In the genomic region with DNA sequence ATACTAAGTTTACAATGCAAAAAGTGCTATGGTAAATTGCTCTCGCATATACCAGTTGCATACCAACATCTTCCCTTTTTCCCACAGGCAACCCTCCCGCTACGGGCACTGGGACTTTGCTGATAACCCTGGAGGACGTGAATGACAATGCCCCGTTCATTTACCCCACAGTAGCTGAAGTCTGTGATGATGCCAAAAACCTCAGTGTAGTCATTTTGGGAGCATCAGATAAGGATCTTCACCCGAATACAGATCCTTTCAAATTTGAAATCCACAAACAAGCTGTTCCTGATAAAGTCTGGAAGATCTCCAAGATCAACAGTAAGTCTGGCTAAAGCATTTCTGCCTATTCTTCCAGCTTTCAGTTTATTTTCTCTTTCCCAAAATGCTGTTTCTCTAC, we compare ENCODE assay signal across 13 cellular contexts. TPM values are rescaled to one million over a fixed set of nuclear protein-coding genes. Genes with fewer than 3 reads are reported as not detected.
A peak's percentile ranks its signal among the peaks of the same experiment; 100 is the strongest.
DNase-seq lines count a peak whose midpoint lies in the region; ATAC-seq, FAIRE-seq and TF ChIP-seq lines count a peak whose summit lies in the region.
"Had no signal": no experiment of that assay in that cellular context is flagged by ENCODE, and none has a peak within 500 bp of the region (broad histone marks: within the 10 kb centered on the region; RNA-seq: fewer than 3 reads in every experiment).

No MANE protein-coding gene starts in this region.

- WGBS in pancreas, 2 donors = 1 to 4% methylated on average over 6 of the region's 6 CpGs

- peaks cover 4% of the 10 kb centered on the region; the same call in 1 of the 2 replicates for H3K9me2 ChIP-seq in GM23338 (ENCODE audit: insufficient read depth)

- no peak overlapping the region for H3K27ac Mint-ChIP-seq in activated T-helper 2 cell treated with anti-CD3 and anti-CD28 coated beads, Interferon-gamma antibody, Interleukin-2, Interleukin-4, amounts not matched to agents 10 μg/mL and 5 μg/mL and 100 μg/mL, durations not matched to agents 14 hours and 24 hours and 36 hours
- no peak overlapping the region for H3K27ac Mint-ChIP-seq in GM23338
- H3K27ac Mint-ChIP-seq: CD8-positive, alpha-beta T cell had no signal

- no peaks in the 10 kb centered on the region for H3K9me3 ChIP-seq in pancreas

- no peaks in the 10 kb centered on the region for H3F3A ChIP-seq in GM23338 (replicated peaks; ENCODE audit: low read depth)

- no peak overlapping the region for H3K4me2 ChIP-seq in GM23338

- H3K27ac ChIP-seq in C4-2B (peak overlapping the region; percentile 17; the same call in 1 of the 2 replicates), pancreas (no peak overlapping the region), GM23338 (ENCODE audit: low read depth) (no peak overlapping the region)

- H3K36me3 ChIP-seq in pancreas (no peaks in the 10 kb centered on the region), GM23338 (ENCODE audit: insufficient read depth) (no peaks in the 10 kb centered on the region)

- no peaks in the 10 kb centered on the region for H3K36me3 Mint-ChIP-seq in activated T-helper 2 cell treated with anti-CD3 and anti-CD28 coated beads, Interferon-gamma antibody, Interleukin-2, Interleukin-4, amounts not matched to agents 10 μg/mL and 5 μg/mL and 100 μg/mL, durations not matched to agents 14 hours and 24 hours and 36 hours (ENCODE audit: low read depth)
- H3K36me3 Mint-ChIP-seq in GM23338 (ENCODE audit: low read depth) = no peaks in the 10 kb centered on the region
- H3K36me3 Mint-ChIP-seq: CD8-positive, alpha-beta T cell had no signal

- no peaks in the 10 kb centered on the region for H3K27me3 ChIP-seq in pancreas
- H3K27me3 ChIP-seq in GM23338 (ENCODE audit: insufficient read depth) = no peaks in the 10 kb centered on the region

- H2AFZ ChIP-seq in GM23338 = no peak overlapping the region

- H3K4me1 ChIP-seq in pancreas = peaks cover 0 to 9% (median 7%) of the 10 kb centered on the region in 3 donors
- H3K4me1 ChIP-seq in GM23338 (ENCODE audit: insufficient read depth) = no peaks in the 10 kb centered on the region

- TF ChIP-seq CTCF in C4-2B (conservative IDR thresholded peaks at IDR 0.05) = no peak
- TF ChIP-seq CTCF in fibroblast of the aortic adventitia (IDR thresholded peaks at IDR 0.05; ENCODE audit: insufficient read depth, low read length) = no peak
- TF ChIP-seq CTCF in pancreas (IDR thresholded peaks at IDR 0.05) = no peak
- no peak for TF ChIP-seq CTCF in GM10266 (IDR thresholded peaks at IDR 0.05; ENCODE audit: control insufficient read depth, insufficient read depth, low read depth, missing control alignments)
- TF ChIP-seq CTCF in GM23338 (conservative IDR thresholded peaks at IDR 0.05; ENCODE audit: low read depth in 2 of 2) = no peak

- FAIRE-seq in pancreas (lab: Jason Lieb, UNC) = no peak

- peaks cover 7% of the 10 kb centered on the region for H3K27me3 Mint-ChIP-seq in activated T-helper 2 cell treated with anti-CD3 and anti-CD28 coated beads, Interferon-gamma antibody, Interleukin-2, Interleukin-4, amounts not matched to agents 10 μg/mL and 5 μg/mL and 100 μg/mL, durations not matched to agents 14 hours and 24 hours and 36 hours (ENCODE audit: low read depth)
- H3K27me3 Mint-ChIP-seq in GM23338 (ENCODE audit: insufficient read depth, low read depth, poor library complexity) = peaks cover 2% of the 10 kb centered on the region

- peak; percentile 35 for DNase-seq in SK-MEL-5 (ENCODE audit: low read depth, low spot score)
- DNase-seq in fibroblast of the aortic adventitia (ENCODE audit: low read depth) = peak; percentile 76
- DNase-seq in pancreas = no peak
- no peak for DNase-seq in NCI-H1694 treated with DMSO at 0.1 percent for 48 hours (lab: John Stamatoyannopoulos, UW)
- no peak for DNase-seq in activated T-helper 2 cell treated with anti-CD3 and anti-CD28 coated beads, Interferon-gamma antibody, Interleukin-2, Interleukin-4, amounts not matched to agents 10 μg/mL and 5 μg/mL and 100 μg/mL, durations not matched to agents 14 hours and 24 hours and 36 hours (ENCODE audit: low spot score)
- no peak for DNase-seq in GM10266 (ENCODE audit: extremely low spot score)
- DNase-seq in GM23338 (ENCODE audit: low spot score) = no peak
- DNase-seq: activated CD4-positive, alpha-beta T cell treated with anti-CD3 and anti-CD28 coated beads, Interleukin-2, amount 50 U/mL, for 48 hours; activated gamma-delta T cell; CD8-positive, alpha-beta T cell; stimulated activated CD4-positive, alpha-beta T cell treated with anti-CD3 and anti-CD28 coated beads, Interleukin-2, amount 100 ng/mL, for 48 hours; stimulated activated naive CD4-positive, alpha-beta T cell had no signal

- H3K4me3 Mint-ChIP-seq in activated T-helper 2 cell treated with anti-CD3 and anti-CD28 coated beads, Interferon-gamma antibody, Interleukin-2, Interleukin-4, amounts not matched to agents 10 μg/mL and 5 μg/mL and 100 μg/mL, durations not matched to agents 14 hours and 24 hours and 36 hours (ENCODE audit: low read depth) = no peak overlapping the region
- no peak overlapping the region for H3K4me3 Mint-ChIP-seq in GM23338
- H3K4me3 Mint-ChIP-seq: CD8-positive, alpha-beta T cell had no signal

- in situ Hi-C loops in SK-MEL-5 (cut with HindIII; ENCODE audit: low pct_unique_long_range_greater_than_20kb, low sequenced_read_pairs) = no loop called here

- no peaks in the 10 kb centered on the region for H3K4me1 Mint-ChIP-seq in activated T-helper 2 cell treated with anti-CD3 and anti-CD28 coated beads, Interferon-gamma antibody, Interleukin-2, Interleukin-4, amounts not matched to agents 10 μg/mL and 5 μg/mL and 100 μg/mL, durations not matched to agents 14 hours and 24 hours and 36 hours (ENCODE audit: low read depth)
- H3K4me1 Mint-ChIP-seq in GM23338 = no peaks in the 10 kb centered on the region

- H3K79me2 ChIP-seq in GM23338 (replicated peaks; ENCODE audit: insufficient read depth) = no peaks in the 10 kb centered on the region

- intact Hi-C loops in pancreas (cut with DNase I) = no loop called here
- intact Hi-C loops in activated T-helper 2 cell treated with anti-CD3 and anti-CD28 coated beads, Interferon-gamma antibody, Interleukin-2, Interleukin-4, amounts not matched to agents 10 μg/mL and 5 μg/mL and 100 μg/mL, durations not matched to agents 14 hours and 24 hours and 36 hours (cut with micrococcal nuclease) = no loop called here

- no peaks in the 10 kb centered on the region for H4K20me1 ChIP-seq in GM23338 (replicated peaks; ENCODE audit: insufficient read depth)

- ATAC-seq in pancreas (peak in 3 of 4 donors; percentile 25 to 63 (median 61)), GM23338 (no peak)
- ATAC-seq: CD8-positive, alpha-beta T cell had no signal

- H3K9me3 Mint-ChIP-seq in activated T-helper 2 cell treated with anti-CD3 and anti-CD28 coated beads, Interferon-gamma antibody, Interleukin-2, Interleukin-4, amounts not matched to agents 10 μg/mL and 5 μg/mL and 100 μg/mL, durations not matched to agents 14 hours and 24 hours and 36 hours = no peaks in the 10 kb centered on the region
- no peaks in the 10 kb centered on the region for H3K9me3 Mint-ChIP-seq in GM23338

- no peak overlapping the region for H3K4me3 ChIP-seq in fibroblast of the aortic adventitia (ENCODE audit: low read depth, low read length)
- H3K4me3 ChIP-seq in pancreas = no peak overlapping the region
- H3K4me3 ChIP-seq in GM23338 = no peak overlapping the region

RNA-seq across cellular contexts. Expression of a gene that starts 27.9 kb away (rescaled TPM):
- total RNA-seq in SK-MEL-5 (2014; rRNA removed; shearing (Covaris generic)) = 223 and 240 TPM in 2 replicates
- polyA plus RNA-seq in SK-MEL-5 (2015; cell fraction: cytosol; rRNA removed) = 70.0 and 78.9 TPM in 2 replicates
- polyA plus RNA-seq in SK-MEL-5 (2015; cell fraction: nucleus; rRNA removed) = 26.0 and 36.2 TPM in 2 replicates
- 19.0 and 77.8 TPM in 2 replicates for total RNA-seq in fibroblast of the aortic adventitia (ENCODE audit: low replicate concordance)
- 10 to 100 TPM; 21.3 to 53.7 (median 32.0) TPM for total RNA-seq in pancreas
- polyA plus RNA-seq in pancreas = 10 to 100 TPM; 16.3 to 32.8 TPM
- total RNA-seq in activated T-helper 2 cell treated with anti-CD3 and anti-CD28 coated beads, Interferon-gamma antibody, Interleukin-2, Interleukin-4, amounts not matched to agents 10 μg/mL and 5 μg/mL and 100 μg/mL, durations not matched to agents 14 hours and 24 hours and 36 hours = 109 and 117 TPM in 2 replicates
- 44.5 and 71.0 TPM in 2 replicates for total RNA-seq in GM23338 (2014; rRNA removed; shearing (Covaris generic))
- polyA plus RNA-seq in GM23338 (2016; fragmentation: Nextera tagmentation; extraction: Ambion mirVana) = 817 and 832 TPM in 2 replicates

Comparison
In these comparisons a context has a peak if more than half of its experiments do, and no peak if none do; other contexts are left out.
1. DNase-seq: peak in SK-MEL-5 (single experiment) and fibroblast of the aortic adventitia (single experiment); none in pancreas (0 of 6), NCI-H1694 treated with DMSO at 0.1 percent for 48 hours (single experiment), activated T-helper 2 cell treated with anti-CD3 and anti-CD28 coated beads, Interferon-gamma antibody, Interleukin-2, Interleukin-4, amounts not matched to agents 10 μg/mL and 5 μg/mL and 100 μg/mL, durations not matched to agents 14 hours and 24 hours and 36 hours (single experiment), GM10266 (single experiment) and GM23338 (single experiment).